Comparison of ENCODE assay signal across 1 cellular context in genomic region chr1:22123901-22124404, GRCh38.
TF ChIP-seq lines count a peak whose summit lies in the region.

No MANE protein-coding gene starts in this region.

TF ChIP-seq in HepG2, 621 proteins besides CTCF, POLR2A, EP300 and RAD21 (continued from another document):
- TF ChIP-seq ZNF512B (CRISPR knock-in tag; IDR thresholded peaks at IDR 0.05; ENCODE audit: borderline replicate concordance) (no peak), CREB1 (IDR thresholded peaks at IDR 0.05) (peak; percentile 86; the same call in 1 of the 2 replicates), CREB1 (CRISPR knock-in tag; IDR thresholded peaks at IDR 0.05) (no peak), MIER3 (CRISPR knock-in tag; IDR thresholded peaks at IDR 0.05; ENCODE audit: borderline replicate concordance) (no peak)
- TF ChIP-seq, protein P1, sequence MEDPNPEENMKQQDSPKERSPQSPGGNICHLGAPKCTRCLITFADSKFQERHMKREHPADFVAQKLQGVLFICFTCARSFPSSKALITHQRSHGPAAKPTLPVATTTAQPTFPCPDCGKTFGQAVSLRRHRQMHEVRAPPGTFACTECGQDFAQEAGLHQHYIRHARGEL (CRISPR knock-in tag; IDR thresholded peaks at IDR 0.05): no peak
